ENCODE assay signal across 8 cellular contexts in the genomic region with DNA sequence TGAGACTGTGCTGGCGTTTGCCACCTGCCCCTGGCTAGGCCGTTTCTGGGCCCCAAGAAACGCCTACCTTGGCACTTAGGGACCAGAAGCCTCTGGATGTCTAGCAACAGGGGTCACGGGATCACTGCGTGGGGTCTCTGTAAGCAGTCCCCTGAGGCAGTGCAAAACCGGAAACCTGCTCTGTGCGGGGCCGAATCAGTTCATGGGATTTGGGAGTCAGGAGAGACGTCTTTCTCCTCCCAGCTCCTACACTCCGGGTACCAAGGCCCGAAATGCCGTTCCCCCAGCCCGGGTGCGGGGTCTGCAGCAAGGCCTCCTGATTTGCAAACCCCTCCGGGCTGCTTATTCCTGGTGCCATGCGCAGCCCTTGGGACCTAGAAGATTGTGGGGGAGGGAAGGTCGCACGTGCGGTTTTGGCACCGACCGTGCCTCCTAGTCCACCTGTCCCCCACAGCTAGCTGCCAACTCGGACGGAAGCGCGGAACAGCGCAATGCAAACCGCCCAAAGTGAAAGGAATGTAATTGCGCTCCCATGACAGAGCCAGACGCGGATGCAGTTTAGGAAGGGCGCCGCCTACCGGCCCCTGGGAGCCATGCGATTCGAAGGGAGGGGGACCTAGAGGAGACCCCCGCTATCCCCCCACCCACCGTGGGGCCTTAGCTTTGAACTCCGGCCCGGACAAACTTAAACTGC. TPM values are rescaled to one million over a fixed set of nuclear protein-coding genes. Genes with fewer than 3 reads are reported as not detected.
DNase-seq lines count a peak whose midpoint lies in the region; ATAC-seq and TF ChIP-seq lines count a peak whose summit lies in the region.

No MANE protein-coding gene starts in this region.

- H3K27me3 ChIP-seq in DOHH2 (ENCODE audit: control insufficient read depth, low read length) (no peaks in the 10 kb centered on the region), neuron (ENCODE audit: insufficient read depth, low read length) (no peaks in the 10 kb centered on the region), BE2C (no peaks in the 10 kb centered on the region)

- H3K36me3 ChIP-seq in DOHH2 (ENCODE audit: control insufficient read depth, low read length) (no peaks in the 10 kb centered on the region), neuron (ENCODE audit: insufficient read depth, low read length) (peaks cover 95% of the 10 kb centered on the region), BE2C (no peaks in the 10 kb centered on the region; the same call in 1 of the 2 replicates)

- no peaks in the 10 kb centered on the region for H3F3A ChIP-seq in DOHH2 (ENCODE audit: control insufficient read depth, insufficient read depth)

- H4K20me1 ChIP-seq in DOHH2 (ENCODE audit: control insufficient read depth, insufficient read depth, low read depth, low read length), result no peaks in the 10 kb centered on the region

- H3K79me2 ChIP-seq in DOHH2 (ENCODE audit: control insufficient read depth, low read length), result no peaks in the 10 kb centered on the region

- H3K4me1 ChIP-seq in DOHH2 (ENCODE audit: control insufficient read depth, low read length), result no peaks in the 10 kb centered on the region
- H3K4me1 ChIP-seq in neuron (ENCODE audit: insufficient read depth, low read length), result peaks cover 15% of the 10 kb centered on the region
- H3K4me1 ChIP-seq in BE2C, result no peaks in the 10 kb centered on the region

- no peak overlapping the region for H2AFZ ChIP-seq in neuron (ENCODE audit: low read depth, low read length)

- TF ChIP-seq CTCF in DOHH2 (IDR thresholded peaks at IDR 0.05; ENCODE audit: low read depth, low read length, poor library complexity, severe bottlenecking) (peak; percentile 13), NB4 (IDR thresholded peaks at IDR 0.05; ENCODE audit: low read depth, low read length) (peak; percentile 50), BE2C (IDR thresholded peaks at IDR 0.05; ENCODE audit: low read depth, low read length) (no peak)

- H3K9me3 ChIP-seq in DOHH2 (ENCODE audit: control insufficient read depth, insufficient read depth, low read length) (peaks cover 8% of the 10 kb centered on the region; the same call in 1 of the 2 replicates), neuron (ENCODE audit: low read length) (peaks cover 33% of the 10 kb centered on the region), BE2C (no peaks in the 10 kb centered on the region)

- H3K4me2 ChIP-seq in DOHH2 (ENCODE audit: low read length), result no peak overlapping the region

- peak; percentile 12 for ATAC-seq in esophagus mucosa
- ATAC-seq in HG03039 (IDR thresholded peaks at IDR 0.05; ENCODE audit: unreplicated experiment), result no peak
- ATAC-seq in HG02970 (IDR thresholded peaks at IDR 0.05; ENCODE audit: low FRiP score, unreplicated experiment), result no peak

- H3K4me3 ChIP-seq in DOHH2 (ENCODE audit: low read length) (no peak overlapping the region), NB4 (ENCODE audit: low read depth, low read length) (peak overlapping the region; percentile 46), neuron (ENCODE audit: low read length) (peak overlapping the region; percentile 99), BE2C (ENCODE audit: low read depth, low read length) (no peak overlapping the region)

- H3K27ac ChIP-seq in DOHH2 (ENCODE audit: low read depth, low read length) (no peak overlapping the region), caudate nucleus (ENCODE audit: low read depth, low read length) (no peak overlapping the region)

- H3K9me2 ChIP-seq in DOHH2 (replicated peaks; ENCODE audit: control insufficient read depth, low read length), result no peaks in the 10 kb centered on the region

- TF ChIP-seq POLR2A in NB4 (IDR thresholded peaks at IDR 0.05; ENCODE audit: extremely low read depth, insufficient read length), result no peak

- DNase-seq in NB4 (ENCODE audit: low read depth), result peak; percentile 62
- no peak for DNase-seq in caudate nucleus (lab: John Stamatoyannopoulos, UW)
- no peak for DNase-seq in BE2C

RNA-seq across cellular contexts. Expression of gene IRX5, which starts 6.5 kb away (rescaled TPM):
- 7.5 TPM for total RNA-seq in esophagus mucosa
- 4.6 TPM for polyA plus RNA-seq in BE2C (2012; ENCODE audit: insufficient read depth, insufficient read length, low read depth)

Comparison
In these comparisons a context has a peak if more than half of its experiments do, and no peak if none do; other contexts are left out.
1. H3K4me3 ChIP-seq: peak in NB4 (single experiment) and neuron (single experiment); none in DOHH2 (single experiment) and BE2C (single experiment).